ENCODE assay signal across 8 cellular contexts in the genomic region with DNA sequence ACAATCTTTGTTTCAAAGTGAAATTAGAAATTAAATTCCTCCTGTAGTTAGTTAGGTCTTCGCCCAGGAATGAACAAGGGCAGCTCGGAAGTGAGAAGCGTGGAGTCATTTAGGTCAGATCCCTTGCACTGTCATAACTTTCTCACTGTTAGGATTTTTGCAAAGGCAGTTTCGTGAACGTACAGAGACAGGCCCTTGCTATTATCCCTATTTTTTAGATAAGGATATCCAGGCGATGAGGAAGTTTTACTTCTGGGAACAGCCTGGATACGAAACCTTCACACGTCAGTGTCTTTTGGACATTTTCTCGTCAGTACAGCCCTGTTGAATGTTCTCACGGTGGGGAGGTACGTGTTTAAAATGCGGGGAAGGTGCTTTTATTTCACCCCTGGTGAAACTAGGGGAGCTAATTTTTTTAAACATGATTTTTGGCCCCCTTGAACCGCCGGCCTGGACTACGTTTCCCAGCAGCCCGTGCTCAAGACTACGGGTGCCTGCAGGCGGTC. TPM values are rescaled to one million over a fixed set of nuclear protein-coding genes. Genes with fewer than 3 reads are reported as not detected.
A peak's percentile ranks its signal among the peaks of the same experiment; 100 is the strongest.
DNase-seq lines count a peak whose midpoint lies in the region; ATAC-seq and TF ChIP-seq lines count a peak whose summit lies in the region.

No MANE protein-coding gene starts in this region.

- H3K27ac ChIP-seq in neural progenitor cell: no peak overlapping the region

- peaks cover 39 to 44% (median 44%) of the 10 kb centered on the region in 3 donors for H3K4me1 Mint-ChIP-seq in T-cell
- peaks cover 13% of the 10 kb centered on the region for H3K4me1 Mint-ChIP-seq in neural progenitor cell

- peaks cover 0 to 7% (median 5%) of the 10 kb centered on the region in 3 donors for H3K9me3 Mint-ChIP-seq in T-cell
- no peaks in the 10 kb centered on the region for H3K9me3 Mint-ChIP-seq in neural progenitor cell

- in situ Hi-C loops in ACHN (cut with HindIII; ENCODE audit: low pct_ligation_motif_present, low pct_unique_long_range_greater_than_20kb, low sequenced_read_pairs): no loop called here

- POLR2A ChIA-PET in T-cell (lab: Charles Lee): interaction anchor here (0.6 to 2.6 kb wide), 5 partner anchors 12 to 83 kb away, joined by 3 to 14 read pairs (median 4); no protein-coding TSS in a partner anchor

- no peak overlapping the region for H3K9ac ChIP-seq in neural progenitor cell

- no peaks in the 10 kb centered on the region for H3F3A ChIP-seq in neural progenitor cell (ENCODE audit: low read depth)

- no peaks in the 10 kb centered on the region for H3K9me3 ChIP-seq in neural progenitor cell (ENCODE audit: low read depth)

- CTCF ChIA-PET in T-cell (lab: Charles Lee): interaction anchor here (0.6 to 4.2 kb wide), 3 partner anchors 13 to 149 kb away, joined by 3 to 31 read pairs (median 19); no protein-coding TSS in a partner anchor

- H3K4me3 ChIP-seq in GM12865 (ENCODE audit: low read depth, low read length) (peak overlapping the region; percentile 64), neural progenitor cell (peak overlapping the region; percentile 85)

- ATAC-seq in T-cell (replicated peaks in 1 of 4): peak in 1 of 4 experiments; percentile 70

- H3K4me2 ChIP-seq in neural progenitor cell: peak overlapping the region; percentile 82

- peaks cover 33% of the 10 kb centered on the region for H4K20me1 ChIP-seq in neural progenitor cell (ENCODE audit: low read depth)

- no peaks in the 10 kb centered on the region for H3K36me3 ChIP-seq in neural progenitor cell

- peak overlapping the region; percentile 86 to 88 for H3K27ac Mint-ChIP-seq in T-cell
- H3K27ac Mint-ChIP-seq in neural progenitor cell: peak overlapping the region; percentile 75

- TF ChIP-seq CTCF in GM12865 (IDR thresholded peaks at IDR 0.05; ENCODE audit: insufficient read depth, low read depth, low read length, missing control alignments) (no peak), neural progenitor cell (IDR thresholded peaks at IDR 0.05) (no peak)

- H3K4me3 Mint-ChIP-seq in T-cell (peak overlapping the region; percentile 83 to 99 (median 99)), neural progenitor cell (peak overlapping the region; percentile 87)

- H3K27me3 Mint-ChIP-seq in T-cell: no peaks in the 10 kb centered on the region
- no peaks in the 10 kb centered on the region for H3K27me3 Mint-ChIP-seq in neural progenitor cell (ENCODE audit: insufficient read depth, low read depth)

- DNase-seq in ACHN: peak; percentile 81
- DNase-seq in GM12865 (ENCODE audit: low read depth): no peak
- peak in 15 of 34 experiments; percentile 59 to 83 (median 74) for DNase-seq in T-cell
- DNase-seq in fibroblast of gingiva (ENCODE audit: low read depth): peak; percentile 81
- no peak for DNase-seq in neural progenitor cell (ENCODE audit: low spot score)
- DNase-seq in stimulated activated naive CD4-positive, alpha-beta T cell treated with Interleukin-2 at 50 U/mL for 16 hours (lab: John Stamatoyannopoulos, UW): no peak
- no peak for DNase-seq in A172 (ENCODE audit: low spot score)
- DNase-seq in stimulated activated CD4-positive, alpha-beta T cell treated with anti-CD3 and anti-CD28 coated beads, Interleukin-15, amount 100 ng/mL, for 24 hours: no peak

- H2AFZ ChIP-seq in neural progenitor cell (replicated peaks): peak overlapping the region; percentile 93

- peaks cover 44% of the 10 kb centered on the region for H3K79me2 ChIP-seq in neural progenitor cell (ENCODE audit: low read depth)

- no peaks in the 10 kb centered on the region for H3K27me3 ChIP-seq in neural progenitor cell

- peaks cover 8% of the 10 kb centered on the region for H3K4me1 ChIP-seq in neural progenitor cell

- peaks cover 5% of the 10 kb centered on the region for H3K36me3 Mint-ChIP-seq in T-cell
- H3K36me3 Mint-ChIP-seq in neural progenitor cell: no peaks in the 10 kb centered on the region

RNA-seq across cellular contexts. Expression of gene RBL2, which starts 0.3 kb away (rescaled TPM):
- 100 to 1,000 TPM; 193 to 366 (median 261) TPM for total RNA-seq in T-cell
- 44.9 and 58.1 TPM in 2 replicates for total RNA-seq in neural progenitor cell (ENCODE audit: low replicate concordance)
- 43.2 and 47.1 TPM in 2 replicates for total RNA-seq in A172 (2014; rRNA removed; shearing (Covaris generic))

Comparison
In these comparisons a context has a peak if more than half of its experiments do, and no peak if none do; other contexts are left out.
1. DNase-seq: peak in ACHN (single experiment) and fibroblast of gingiva (single experiment); none in GM12865 (single experiment), neural progenitor cell (single experiment), stimulated activated naive CD4-positive, alpha-beta T cell treated with Interleukin-2 at 50 U/mL for 16 hours (single experiment), A172 (single experiment) and stimulated activated CD4-positive, alpha-beta T cell treated with anti-CD3 and anti-CD28 coated beads, Interleukin-15, amount 100 ng/mL, for 24 hours (single experiment).